ENCODE assay signal across 8 cellular contexts in the genomic region with DNA sequence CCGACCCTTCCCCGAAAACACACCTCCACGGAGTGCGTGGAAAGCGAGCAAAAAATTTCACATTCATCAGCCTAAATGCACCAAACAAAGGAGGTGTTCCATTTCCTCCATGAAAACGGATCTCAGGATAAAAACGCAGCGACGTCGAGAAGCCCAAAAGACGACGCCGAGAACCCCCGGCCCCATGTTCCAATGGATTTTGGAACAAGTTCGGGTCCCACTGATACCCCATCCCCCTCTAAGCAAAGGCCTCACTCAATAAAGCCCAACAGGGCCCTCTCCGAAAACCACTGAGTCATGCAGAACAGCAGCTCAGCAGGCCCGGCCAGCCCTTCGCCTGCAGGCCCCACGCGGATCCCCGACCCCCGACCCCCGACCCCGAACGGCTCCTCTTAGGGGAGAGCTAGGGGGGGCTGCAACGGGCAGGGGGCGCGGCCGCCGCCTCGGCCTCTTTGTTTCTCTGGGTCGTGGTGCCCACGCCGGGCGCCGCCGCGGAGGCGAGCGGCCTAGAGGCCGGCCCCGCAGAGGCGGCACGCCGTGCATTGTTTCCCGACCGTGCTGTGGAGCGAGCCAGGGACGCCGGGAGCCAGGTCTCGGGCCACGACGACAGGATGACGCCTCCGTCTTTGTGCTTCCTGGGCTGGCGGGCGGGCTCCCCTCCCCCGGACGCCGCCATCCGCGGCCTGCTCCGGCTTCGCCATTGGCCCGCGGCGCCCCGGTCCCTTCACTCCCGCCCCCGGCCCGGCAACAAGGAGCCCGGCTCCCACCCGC. TPM values are rescaled to one million over a fixed set of nuclear protein-coding genes. Genes with fewer than 3 reads are reported as not detected.
DNase-seq lines count a peak whose midpoint lies in the region; ATAC-seq and TF ChIP-seq lines count a peak whose summit lies in the region.

No MANE protein-coding gene starts in this region.

- peak; percentile 42 for DNase-seq in RPMI7951 (ENCODE audit: low read depth)
- DNase-seq in activated naive CD4-positive, alpha-beta T cell treated with Interleukin-2 at 50 U/mL for 16 hours = peak; percentile 76
- DNase-seq in germinal center (ENCODE audit: low spot score) = peak; percentile 83
- peak in 52 of 56 donors; percentile 12 to 79 (median 56) for DNase-seq in nucleus accumbens (lab: John Stamatoyannopoulos, UW)
- DNase-seq in testis = peak; percentile 53

- H3K27ac ChIP-seq in C4-2B (peak overlapping the region; percentile 99), testis (peak overlapping the region; percentile 100)

- H3K4me3 ChIP-seq in testis = peak overlapping the region; percentile 92 to 97

- TF ChIP-seq POLR2A in testis (IDR thresholded peaks at IDR 0.05) = no peak

- ATAC-seq in GM19043 (IDR thresholded peaks at IDR 0.05; ENCODE audit: low read depth, unreplicated experiment) (peak; percentile 35), HG03196 (IDR thresholded peaks at IDR 0.05; ENCODE audit: unreplicated experiment) (peak; percentile 38)

- peaks cover 20% of the 10 kb centered on the region for H3K4me1 ChIP-seq in testis

- no peaks in the 10 kb centered on the region for H3K36me3 ChIP-seq in testis (ENCODE audit: low read depth, missing control alignments)

- H3K27me3 ChIP-seq in testis = no peaks in the 10 kb centered on the region

- intact Hi-C loops in testis (cut with DNase I; ENCODE audit: low total_unique reads) = no loop called here

- H3K9me3 ChIP-seq in testis = no peaks in the 10 kb centered on the region

- WGBS in testis, 2 donors = 0 to 1% methylated on average over 41 to 49 of the region's 73 CpGs

- TF ChIP-seq CTCF in C4-2B (conservative IDR thresholded peaks at IDR 0.05) (no peak), testis (IDR thresholded peaks at IDR 0.05) (no peak)

RNA-seq across cellular contexts. Expression of gene ZFAND5, which starts 0.9 kb away (rescaled TPM):
- 92.4 and 115 TPM in 2 replicates for total RNA-seq in RPMI7951 (2014; rRNA removed; shearing (Covaris generic))
- 100 to 1,000 TPM; 313 to 314 TPM for total RNA-seq in testis
- 251 TPM for polyA plus RNA-seq in testis (ENCODE audit: insufficient read depth, low read depth, low replicate concordance)

Comparison
In these comparisons a context has a peak if more than half of its experiments do, and no peak if none do; other contexts are left out.
1. Peak in every context shown above with its lines: DNase-seq, ATAC-seq, H3K4me3 ChIP-seq and H3K27ac ChIP-seq.